In genomic region chr2:226802573-226802972, GRCh38 we compare ENCODE assay signal across 8 cellular contexts. TPM values are rescaled to one million over a fixed set of nuclear protein-coding genes. Genes with fewer than 3 reads are reported as not detected.
A peak's percentile ranks its signal among the peaks of the same experiment; 100 is the strongest.
DNase-seq lines count a peak whose midpoint lies in the region; ATAC-seq and TF ChIP-seq lines count a peak whose summit lies in the region.

No MANE protein-coding gene starts in this region.

- H3K27ac Mint-ChIP-seq in IgD-negative memory B cell = no peak overlapping the region
- no peak overlapping the region for H3K27ac Mint-ChIP-seq in chondrocyte (ENCODE audit: unreplicated experiment)
- no peak overlapping the region for H3K27ac Mint-ChIP-seq in mesothelial cell of epicardium
- no peak overlapping the region for H3K27ac Mint-ChIP-seq in activated naive CD4-positive, alpha-beta T cell treated with anti-CD3 and anti-CD28 coated beads, Interleukin-2, amount 10 ng/mL, durations not matched to agents 7 days and 5 days

- H3K4me3 Mint-ChIP-seq in IgD-negative memory B cell (peak overlapping the region in 3 of 4 donors; percentile 13 to 61 (median 59)), chondrocyte (ENCODE audit: unreplicated experiment) (no peak overlapping the region), mesothelial cell of epicardium (no peak overlapping the region)
- H3K4me3 Mint-ChIP-seq in activated naive CD4-positive, alpha-beta T cell treated with anti-CD3 and anti-CD28 coated beads, Interleukin-2, amount 10 ng/mL, durations not matched to agents 7 days and 5 days = no peak overlapping the region

- TF ChIP-seq CTCF in chondrocyte (IDR thresholded peaks at IDR 0.05) (peak; percentile 94), mesothelial cell of epicardium (IDR thresholded peaks at IDR 0.05; ENCODE audit: unreplicated experiment) (peak; percentile 70)

- peak; percentile 10 for DNase-seq in DMS153 (lab: John Stamatoyannopoulos, UW)
- DNase-seq in NOMO-1 treated with dmso at 0.1 percent for 144 hours (lab: John Stamatoyannopoulos, UW; ENCODE audit: unreplicated experiment) = peak; percentile 43
- DNase-seq in chondrocyte (ENCODE audit: low spot score) = no peak
- no peak for DNase-seq in mesothelial cell of epicardium (ENCODE audit: low spot score in 2 of 2, unreplicated experiment in 2 of 2)
- DNase-seq in activated T-cell treated with anti-CD3 and anti-CD28 coated beads, Interleukin-2, amount 50 U/mL, for 1 hour = no peak
- DNase-seq in activated naive CD4-positive, alpha-beta T cell treated with anti-CD3 and anti-CD28 coated beads, Interleukin-2, amount 10 ng/mL, durations not matched to agents 7 days and 5 days = no peak

- H3K27me3 Mint-ChIP-seq in IgD-negative memory B cell = peaks cover 8% of the 10 kb centered on the region
- H3K27me3 Mint-ChIP-seq in chondrocyte (ENCODE audit: low read depth) = no peaks in the 10 kb centered on the region
- H3K27me3 Mint-ChIP-seq in mesothelial cell of epicardium (ENCODE audit: low read depth) = peaks cover 11% of the 10 kb centered on the region
- peaks cover 24% of the 10 kb centered on the region for H3K27me3 Mint-ChIP-seq in activated naive CD4-positive, alpha-beta T cell treated with anti-CD3 and anti-CD28 coated beads, Interleukin-2, amount 10 ng/mL, durations not matched to agents 7 days and 5 days

- CTCF ChIA-PET in activated naive CD4-positive, alpha-beta T cell treated with anti-CD3 and anti-CD28 coated beads, Interleukin-2, amount 10 ng/mL, durations not matched to agents 7 days and 5 days (lab: Charles Lee) = interaction anchor here (0.6 to 5.7 kb wide), 23 partner anchors 9 to 1142 kb away, joined by 3 to 53 read pairs (median 4); no protein-coding TSS in a partner anchor

- H3K36me3 Mint-ChIP-seq in IgD-negative memory B cell = no peaks in the 10 kb centered on the region
- H3K36me3 Mint-ChIP-seq in chondrocyte (ENCODE audit: low read depth) = no peaks in the 10 kb centered on the region
- H3K36me3 Mint-ChIP-seq in mesothelial cell of epicardium = peaks cover 4% of the 10 kb centered on the region
- no peaks in the 10 kb centered on the region for H3K36me3 Mint-ChIP-seq in activated naive CD4-positive, alpha-beta T cell treated with anti-CD3 and anti-CD28 coated beads, Interleukin-2, amount 10 ng/mL, durations not matched to agents 7 days and 5 days

- ATAC-seq in HG03159 (IDR thresholded peaks at IDR 0.05; ENCODE audit: unreplicated experiment) = no peak

- H3K9me3 Mint-ChIP-seq in IgD-negative memory B cell (no peaks in the 10 kb centered on the region), chondrocyte (ENCODE audit: low read depth) (no peaks in the 10 kb centered on the region), mesothelial cell of epicardium (no peaks in the 10 kb centered on the region)
- no peaks in the 10 kb centered on the region for H3K9me3 Mint-ChIP-seq in activated naive CD4-positive, alpha-beta T cell treated with anti-CD3 and anti-CD28 coated beads, Interleukin-2, amount 10 ng/mL, durations not matched to agents 7 days and 5 days

- H3K4me1 Mint-ChIP-seq in IgD-negative memory B cell = peaks cover 10 to 17% (median 15%) of the 10 kb centered on the region in 3 donors
- H3K4me1 Mint-ChIP-seq in chondrocyte (ENCODE audit: low read depth) = peaks cover 19% of the 10 kb centered on the region
- peaks cover 25% of the 10 kb centered on the region for H3K4me1 Mint-ChIP-seq in mesothelial cell of epicardium
- H3K4me1 Mint-ChIP-seq in activated naive CD4-positive, alpha-beta T cell treated with anti-CD3 and anti-CD28 coated beads, Interleukin-2, amount 10 ng/mL, durations not matched to agents 7 days and 5 days = peaks cover 27% of the 10 kb centered on the region

RNA-seq across cellular contexts. Expression of gene IRS1, which starts 3.0 kb away (rescaled TPM):
- 0.21 TPM for polyA plus RNA-seq in IgD-negative memory B cell
- 5.8 to 12.4 TPM (median 12.0 TPM) in 3 replicates for total RNA-seq in chondrocyte
- 57.9 to 66.2 TPM (median 64.2 TPM) in 3 replicates for total RNA-seq in mesothelial cell of epicardium

RNA-seq across cellular contexts. Expression of gene RHBDD1, which starts 33.3 kb away (rescaled TPM):
- 32.0 TPM for polyA plus RNA-seq in IgD-negative memory B cell
- 28.8 to 33.6 TPM (median 30.0 TPM) in 3 replicates for total RNA-seq in chondrocyte
- 33.1 to 42.2 TPM (median 40.9 TPM) in 3 replicates for total RNA-seq in mesothelial cell of epicardium

Comparison
In these comparisons a context has a peak if more than half of its experiments do, and no peak if none do; other contexts are left out.
1. DNase-seq: peak in DMS153 (single experiment) and NOMO-1 treated with dmso at 0.1 percent for 144 hours (single experiment); none in chondrocyte (single experiment), mesothelial cell of epicardium (0 of 2), activated T-cell treated with anti-CD3 and anti-CD28 coated beads, Interleukin-2, amount 50 U/mL, for 1 hour (single experiment) and activated naive CD4-positive, alpha-beta T cell treated with anti-CD3 and anti-CD28 coated beads, Interleukin-2, amount 10 ng/mL, durations not matched to agents 7 days and 5 days (single experiment).
2. H3K4me3 Mint-ChIP-seq: peak in IgD-negative memory B cell (3 of 4); none in chondrocyte (single experiment), mesothelial cell of epicardium (single experiment) and activated naive CD4-positive, alpha-beta T cell treated with anti-CD3 and anti-CD28 coated beads, Interleukin-2, amount 10 ng/mL, durations not matched to agents 7 days and 5 days (single experiment).